15 cellular contexts compared by ENCODE assay signal in the genomic region with DNA sequence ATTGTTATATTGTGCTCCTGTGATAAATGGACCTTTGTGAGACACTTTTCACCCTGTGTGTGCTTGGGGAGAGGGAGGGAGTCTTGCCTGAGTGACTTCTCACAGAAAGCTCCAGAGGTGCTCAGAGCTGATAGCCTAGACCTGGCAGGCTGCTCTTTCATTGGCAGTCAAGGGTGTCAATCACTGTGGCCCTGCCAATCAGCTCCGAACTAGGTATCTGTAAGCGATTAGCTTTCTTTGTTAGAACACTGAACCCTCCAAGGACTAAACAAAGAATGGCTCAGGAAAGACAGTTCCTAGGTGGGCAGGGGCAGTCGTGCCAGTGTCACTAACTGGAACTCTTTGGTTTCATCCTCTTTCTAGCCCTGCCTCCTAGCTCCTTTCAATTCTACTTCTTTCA. TPM values are rescaled to one million over a fixed set of nuclear protein-coding genes. Genes with fewer than 3 reads are reported as not detected.
A peak's percentile ranks its signal among the peaks of the same experiment; 100 is the strongest.
DNase-seq lines count a peak whose midpoint lies in the region; FAIRE-seq and TF ChIP-seq lines count a peak whose summit lies in the region.
"Had no signal": no experiment of that assay in that cellular context is flagged by ENCODE, and none has a peak within 500 bp of the region (broad histone marks: within the 10 kb centered on the region; RNA-seq: fewer than 3 reads in every experiment).

No MANE protein-coding gene starts in this region.

- no peak overlapping the region for H2BK15ac ChIP-seq in H1 (ENCODE audit: low read length)

- H3K4ac ChIP-seq in H1 (replicated peaks; ENCODE audit: insufficient read length, low read depth, low read length): no peak overlapping the region

- H3K4me3 ChIP-seq in NB4 (ENCODE audit: low read depth, low read length) (no peak overlapping the region), H1 (ENCODE audit: extremely low read depth in 1 of 4, insufficient read depth in 2 of 4, low read depth in 3 of 4, low read length in 4 of 4) (no peak overlapping the region), neural cell (ENCODE audit: low read length) (no peak overlapping the region), sigmoid colon (no peak overlapping the region), uterus (no peak overlapping the region)
- H3K4me3 ChIP-seq: hepatocyte had no signal

- H3K79me1 ChIP-seq in H1 (ENCODE audit: low read depth, low read length): no peaks in the 10 kb centered on the region

- DNase-seq in NCI-H1105 treated with DMSO at 0.1 percent for 48 hours (lab: John Stamatoyannopoulos, UW) (peak; percentile 0), NCI-H1105 (lab: John Stamatoyannopoulos, UW) (no peak), NB4 (ENCODE audit: low read depth) (peak; percentile 40), H1 (ENCODE audit: low read depth in 1 of 2, low spot score in 2 of 2) (peak in 1 of 2 experiments; percentile 65), sigmoid colon (no peak), uterus (no peak)
- DNase-seq in activated T-cell treated with anti-CD3 and anti-CD28 coated beads, Interleukin-2, amount 50 U/mL, for 24 hours: no peak
- DNase-seq: ACHN; activated CD8-positive, alpha-beta memory T cell treated with anti-CD3 and anti-CD28 coated beads, Interleukin-2, amount 50 U/mL, for 4 hours; amniotic stem cell; effector CD4-positive, alpha-beta T cell; EL had no signal

- H3K14ac ChIP-seq in H1 (ENCODE audit: insufficient read length): no peak overlapping the region

- H2AFZ ChIP-seq in H1 (ENCODE audit: low read length) (peak overlapping the region; percentile 70; the same call in 1 of the 2 replicates), neural cell (ENCODE audit: low read depth, low read length) (peak overlapping the region; percentile 19)
- H2AFZ ChIP-seq: hepatocyte had no signal

- H3K27ac ChIP-seq in H1 (ENCODE audit: low read depth, low read length) (no peak overlapping the region), neural cell (ENCODE audit: low read length) (peak overlapping the region; percentile 76), sigmoid colon (no peak overlapping the region), uterus (no peak overlapping the region)
- H3K27ac ChIP-seq: hepatocyte, HL-60 had no signal

- TF ChIP-seq POLR2A in NB4 (IDR thresholded peaks at IDR 0.05; ENCODE audit: extremely low read depth, insufficient read length) (no peak), H1 (IDR thresholded peaks at IDR 0.05; ENCODE audit: control extremely low read depth in 1 of 2, low read depth in 2 of 2, low read length in 2 of 2) (no peak), sigmoid colon (IDR thresholded peaks at IDR 0.05) (no peak), uterus (IDR thresholded peaks at IDR 0.05) (no peak)

- POLR2A ChIA-PET in H1 (lab: Charles Lee; ENCODE audit: partially characterized antibody): no interaction called here

- no peaks in the 10 kb centered on the region for H3F3A ChIP-seq in neural cell (ENCODE audit: insufficient read depth, low read length, poor library complexity, severe bottlenecking)

- CTCF ChIA-PET in H1 (lab: Charles Lee; ENCODE audit: partially characterized antibody): interaction anchor here (0.5 to 3.1 kb wide), 3 partner anchors 8 to 743 kb away, joined by 3 to 16 read pairs (median 3); no protein-coding TSS in a partner anchor

- no peak overlapping the region for H4K8ac ChIP-seq in H1 (ENCODE audit: extremely low read depth, insufficient read depth, low read length)

- no peak overlapping the region; the same call in 1 of the 2 replicates for H3K18ac ChIP-seq in H1 (ENCODE audit: extremely low read depth, low read length)

- H2BK12ac ChIP-seq in H1 (ENCODE audit: low read depth, low read length): 0 out of 2 replicates have a peak overlapping the region, but pooled peaks have one; percentile 27

- H4K5ac ChIP-seq in H1 (ENCODE audit: insufficient read length, low read depth, low read length): no peak overlapping the region

- no peak overlapping the region for H3K56ac ChIP-seq in H1 (replicated peaks; ENCODE audit: insufficient read length, low read depth, low read length)

- no peak overlapping the region for H4K91ac ChIP-seq in H1 (replicated peaks; ENCODE audit: insufficient read length, low read length)

- H2BK120ac ChIP-seq in H1 (replicated peaks; ENCODE audit: low read depth, low read length): no peak overlapping the region

- peak; percentile 81 for FAIRE-seq in H1 (lab: Jason Lieb, UNC)

- H3K79me2 ChIP-seq in H1 (ENCODE audit: control insufficient read depth in 1 of 2, insufficient read depth in 2 of 2, low read length in 2 of 2): no peaks in the 10 kb centered on the region; a peak in 1 of 4 replicates
- peaks cover 8% of the 10 kb centered on the region for H3K79me2 ChIP-seq in neural cell (replicated peaks; ENCODE audit: insufficient read depth, low read length)
- H3K79me2 ChIP-seq: hepatocyte had no signal

- no peaks in the 10 kb centered on the region for H3K9me2 ChIP-seq in neural cell (ENCODE audit: insufficient read depth, low read length)

- TF ChIP-seq CTCF in NB4 (IDR thresholded peaks at IDR 0.05; ENCODE audit: low read depth, low read length): no peak
- TF ChIP-seq CTCF in H1 (IDR thresholded peaks at IDR 0.05; ENCODE audit: control extremely low read depth in 1 of 3, insufficient read depth in 1 of 3, low read depth in 1 of 3, low read length in 3 of 3): no peak
- no peak for TF ChIP-seq CTCF in neural cell (IDR thresholded peaks at IDR 0.05; ENCODE audit: poor library complexity, severe bottlenecking)
- TF ChIP-seq CTCF in sigmoid colon (IDR thresholded peaks at IDR 0.05): no peak
- TF ChIP-seq CTCF in uterus (IDR thresholded peaks at IDR 0.05): no peak

- peak overlapping the region in 1 of 2 experiments; percentile 21; a peak in 1 of 4 replicates for H3K4me2 ChIP-seq in H1 (ENCODE audit: insufficient read depth in 1 of 2, low read depth in 2 of 2, low read length in 2 of 2)
- H3K4me2 ChIP-seq in neural cell (ENCODE audit: low read length): no peak overlapping the region
- H3K4me2 ChIP-seq: hepatocyte had no signal

- 43% methylated on average over 3 of the region's 3 CpGs; no CpG with 5 or more reads in 1 of the 2 experiments for WGBS in H1 (ENCODE audit: extremely low coverage in 1 of 2, insufficient coverage in 1 of 2, insufficient read length in 1 of 2, insufficient replicate concordance in 2 of 2, low coverage in 1 of 2, low lambda C conversion rate in 2 of 2, missing lambda C conversion rate in 1 of 2), 2 experiments
- 27 to 54% methylated on average over 3 of the region's 3 CpGs for whole genome bisulfite sequencing in sigmoid colon, 2 donors

- H3K27me3 ChIP-seq in H1 (replicated peaks in 1 of 4; ENCODE audit: control insufficient read depth in 3 of 4, extremely low read depth in 1 of 4, insufficient read depth in 3 of 4, low read length in 3 of 4) (peaks cover 0 to 13% (median 5%) of the 10 kb centered on the region in 4 experiments; a peak in 6 of 7 replicates), neural cell (ENCODE audit: insufficient read depth, low read depth, low read length) (no peaks in the 10 kb centered on the region), sigmoid colon (peaks cover 6 to 13% (median 10%) of the 10 kb centered on the region in 3 donors), uterus (peaks cover 0 to 3% of the 10 kb centered on the region in 2 donors)

- peaks cover 2 to 4% of the 10 kb centered on the region in 2 experiments for H4K20me1 ChIP-seq in H1 (replicated peaks in 1 of 2; ENCODE audit: control insufficient read depth in 1 of 2, insufficient read depth in 2 of 2, low read length in 2 of 2)
- H4K20me1 ChIP-seq in neural cell (ENCODE audit: insufficient read depth): no peaks in the 10 kb centered on the region

- H3K4me1 ChIP-seq in H1 (replicated peaks in 1 of 4; ENCODE audit: control insufficient read depth in 3 of 4, insufficient read depth in 4 of 4, low read length in 3 of 4) (peaks cover 0 to 11% (median 6%) of the 10 kb centered on the region in 4 experiments; a peak in 5 of 7 replicates), sigmoid colon (peaks cover 0 to 13% (median 6%) of the 10 kb centered on the region in 4 donors), uterus (no peaks in the 10 kb centered on the region)

- peaks cover 3% of the 10 kb centered on the region for H3K4me1 Mint-ChIP-seq in activated T-cell treated with anti-CD3 and anti-CD28 coated beads, Interleukin-2, amount 50 U/mL, for 24 hours (ENCODE audit: low read depth)

- H2AK5ac ChIP-seq in H1 (ENCODE audit: low read depth, low read length): no peak overlapping the region

- no peak overlapping the region for H3K23ac ChIP-seq in H1 (ENCODE audit: insufficient read length)

- H3K9me3 Mint-ChIP-seq in activated T-cell treated with anti-CD3 and anti-CD28 coated beads, Interleukin-2, amount 50 U/mL, for 24 hours: no peaks in the 10 kb centered on the region

- no peaks in the 10 kb centered on the region for H3K36me3 Mint-ChIP-seq in activated T-cell treated with anti-CD3 and anti-CD28 coated beads, Interleukin-2, amount 50 U/mL, for 24 hours (ENCODE audit: low read depth)

- peaks cover 6% of the 10 kb centered on the region; the same call in 1 of the 2 replicates for H3K23me2 ChIP-seq in H1 (ENCODE audit: low read depth, low read length)

- no peak overlapping the region for H3K27ac Mint-ChIP-seq in activated T-cell treated with anti-CD3 and anti-CD28 coated beads, Interleukin-2, amount 50 U/mL, for 24 hours

- H3K9me3 ChIP-seq in H1 (ENCODE audit: insufficient read depth in 2 of 2, low read depth in 1 of 2, low read length in 1 of 2): no peaks in the 10 kb centered on the region
- H3K9me3 ChIP-seq in neural cell (ENCODE audit: low read length): no peaks in the 10 kb centered on the region
- no peaks in the 10 kb centered on the region for H3K9me3 ChIP-seq in sigmoid colon
- no peaks in the 10 kb centered on the region for H3K9me3 ChIP-seq in uterus

- no peak for TF ChIP-seq EP300 in H1 (IDR thresholded peaks at IDR 0.05; ENCODE audit: borderline replicate concordance in 1 of 2, low read depth in 2 of 2, low read length in 2 of 2)
- TF ChIP-seq EP300 in neural cell (conservative IDR thresholded peaks at IDR 0.05; ENCODE audit: poor library complexity, severe bottlenecking): no peak
- TF ChIP-seq EP300 in sigmoid colon (IDR thresholded peaks at IDR 0.05): no peak

- TF ChIP-seq RAD21 in H1 (IDR thresholded peaks at IDR 0.05 in 1 of 2, conservative IDR thresholded peaks at IDR 0.05 in 1 of 2; ENCODE audit: low read depth in 2 of 2, low read length in 2 of 2) (no peak), neural cell (conservative IDR thresholded peaks at IDR 0.05) (no peak)

- H3K9ac ChIP-seq in H1 (replicated peaks in 1 of 4; ENCODE audit: extremely low read depth in 1 of 4, low read depth in 3 of 4, low read length in 3 of 4) (no peak overlapping the region), neural cell (ENCODE audit: low read length) (peak overlapping the region; percentile 51)

- H2BK5ac ChIP-seq in H1 (ENCODE audit: low read depth, low read length): no peak overlapping the region

- no peak overlapping the region for H3K4me3 Mint-ChIP-seq in activated T-cell treated with anti-CD3 and anti-CD28 coated beads, Interleukin-2, amount 50 U/mL, for 24 hours

- intact Hi-C loops in sigmoid colon (cut with DNase I): no loop called here
- intact Hi-C loops in uterus (cut with DNase I; ENCODE audit: low total_unique reads): no loop called here

- peaks cover 20% of the 10 kb centered on the region for H3K27me3 Mint-ChIP-seq in activated T-cell treated with anti-CD3 and anti-CD28 coated beads, Interleukin-2, amount 50 U/mL, for 24 hours

- H2BK20ac ChIP-seq in H1 (ENCODE audit: low read length): no peak overlapping the region

- no peaks in the 10 kb centered on the region for H3K36me3 ChIP-seq in H1 (ENCODE audit: control insufficient read depth in 2 of 4, insufficient read depth in 4 of 4, low read length in 3 of 4)
- no peaks in the 10 kb centered on the region for H3K36me3 ChIP-seq in neural cell (ENCODE audit: insufficient read depth, low read length)
- H3K36me3 ChIP-seq in sigmoid colon: no peaks in the 10 kb centered on the region
- no peaks in the 10 kb centered on the region for H3K36me3 ChIP-seq in uterus

RNA-seq across cellular contexts. Expression of a gene that starts 2.7 kb away (rescaled TPM):
- 15.6 and 16.1 TPM in 2 replicates for total RNA-seq in H1 (2021; fragmentation: NEBNext Ultra II Directional; extraction: Animal tissue kit (Norgen Biotek cat#: 25700))
- polyA plus RNA-seq in H1 (2011; rRNA removed): 7.3 and 7.5 TPM in 2 replicates
- polyA plus RNA-seq in H1 (2011; cell fraction: cytosol; rRNA removed): 6.3 TPM
- polyA plus RNA-seq in H1 (2011; cell fraction: nucleus; rRNA removed): 6.1 TPM
- polyA plus RNA-seq in H1 (2012, experiment 1 of 2): 13.4 to 15.3 TPM (median 14.6 TPM) in 4 replicates
- polyA plus RNA-seq in H1 (2012, experiment 2 of 2): 17.5 TPM
- 9.3 TPM for polyA plus RNA-seq in H1 (2013, experiment 1 of 2)
- polyA plus RNA-seq in H1 (2013, experiment 2 of 2): 10.7 TPM
- polyA minus RNA-seq in H1 (2011; rRNA and poly(A)+ RNA removed): 4.8 and 6.2 TPM in 2 replicates
- 5.4 TPM for polyA minus RNA-seq in H1 (2011; cell fraction: cytosol; rRNA and poly(A)+ RNA removed)
- polyA minus RNA-seq in H1 (2011; cell fraction: nucleus; rRNA and poly(A)+ RNA removed): 3.2 TPM
- polyA plus RNA-seq in neural cell: 5.4 and 6.9 TPM in 2 replicates
- 8.9 and 9.0 TPM in 2 replicates for polyA minus RNA-seq in neural cell
- under 1 TPM in 2 of 4 donors, not detected in 2; 0.14 to 0.28 TPM for total RNA-seq in sigmoid colon
- polyA plus RNA-seq in sigmoid colon: under 1 TPM; under 0.01 to 0.54 (median 0.23) TPM
- under 1 TPM in 2 of 4 donors, not detected in 2; 0.35 to 0.58 TPM for total RNA-seq in uterus

Comparison
In these comparisons a context has a peak if more than half of its experiments do, and no peak if none do; other contexts are left out.
1. DNase-seq: peak in NCI-H1105 treated with DMSO at 0.1 percent for 48 hours (single experiment) and NB4 (single experiment); none in NCI-H1105 (single experiment), sigmoid colon (single experiment), uterus (0 of 2) and activated T-cell treated with anti-CD3 and anti-CD28 coated beads, Interleukin-2, amount 50 U/mL, for 24 hours (single experiment).
2. RNA of a gene that starts 2.7 kb away (total RNA-seq): 15.6 to 16.1 TPM in H1; 0.35 to 0.58 TPM in uterus and 0.14 to 0.28 TPM in sigmoid colon; every median in the first group is over 10 times any median in the second.